8 cellular contexts compared by ENCODE assay signal in the genomic region with DNA sequence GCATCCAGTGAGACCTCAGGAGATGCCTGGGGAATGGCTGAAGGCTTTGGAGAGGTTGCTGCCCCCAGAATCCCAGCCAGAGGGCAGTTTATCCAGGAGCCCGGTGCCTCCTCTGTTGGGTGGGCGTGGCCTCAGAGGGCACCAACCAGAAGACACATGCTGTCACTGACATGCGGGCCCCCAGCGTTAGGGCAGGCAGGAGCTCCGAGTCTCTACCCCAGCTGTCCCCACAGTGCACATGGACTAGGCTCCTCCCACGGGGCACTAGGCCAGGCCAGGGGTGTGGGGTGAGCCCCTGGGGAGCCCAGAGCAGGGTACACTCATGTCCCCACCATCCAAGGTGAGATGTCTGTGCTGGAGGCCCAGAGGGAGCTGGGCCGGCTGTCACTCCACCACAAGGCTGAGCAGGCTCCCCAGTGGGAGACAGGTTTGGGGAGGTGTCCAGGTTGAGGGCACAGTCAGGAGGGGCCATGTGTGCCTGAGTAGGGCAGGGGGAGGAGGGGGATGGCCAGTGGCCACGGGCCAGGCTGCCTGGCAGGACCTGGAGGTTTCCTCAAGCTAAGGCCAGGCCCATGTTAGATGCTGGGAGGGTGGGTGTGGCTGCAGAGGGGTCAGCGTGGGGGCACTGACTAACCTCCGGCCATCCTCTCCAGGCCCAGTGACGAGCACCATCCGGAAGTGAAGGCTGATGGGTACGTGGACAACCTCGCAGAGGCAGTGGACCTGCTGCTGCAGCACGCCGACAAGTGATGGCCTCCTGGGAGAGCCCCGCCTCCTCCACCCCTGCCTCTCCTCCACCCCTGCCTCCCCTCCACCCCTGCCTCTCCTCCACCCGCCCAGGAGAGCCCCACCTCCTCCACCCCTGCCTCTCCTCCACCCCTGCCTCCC.
DNase-seq lines count a peak whose midpoint lies in the region; ATAC-seq and TF ChIP-seq lines count a peak whose summit lies in the region.

No MANE protein-coding gene starts in this region.

- CTCF ChIA-PET in CD8-positive, alpha-beta memory T cell (lab: Charles Lee) = interaction anchor here (1.1 to 2.0 kb wide), 8 partner anchors 13 to 129 kb away, joined by 3 to 13 read pairs (median 5); no protein-coding TSS in a partner anchor

- DNase-seq in CD8-positive, alpha-beta memory T cell = peak in 4 of 5 donors; percentile 20 to 67 (median 28)
- DNase-seq in NB4 (ENCODE audit: low read depth) = peak; percentile 84
- DNase-seq in caudate nucleus (lab: John Stamatoyannopoulos, UW) = peak in 2 of 61 donors; percentile 33 to 35
- DNase-seq in natural killer cell = no peak
- DNase-seq in GOT3 (lab: John Stamatoyannopoulos, UW) = no peak
- DNase-seq in midbrain (lab: John Stamatoyannopoulos, UW) = no peak
- DNase-seq in NOMO-1 (lab: John Stamatoyannopoulos, UW; ENCODE audit: unreplicated experiment in 2 of 2) = no peak

- intact Hi-C loops in natural killer cell (cut with micrococcal nuclease) = loop anchor here (2.0 to 5.0 kb wide), 2 partner anchors 38 to 104 kb away; no protein-coding TSS in a partner anchor

- peaks cover 0 to 15% (median 0%) of the 10 kb centered on the region in 3 donors for H3K36me3 Mint-ChIP-seq in CD8-positive, alpha-beta memory T cell
- H3K36me3 Mint-ChIP-seq in natural killer cell = no peaks in the 10 kb centered on the region

- TF ChIP-seq POLR2A in NB4 (IDR thresholded peaks at IDR 0.05; ENCODE audit: extremely low read depth, insufficient read length) = no peak

- no peaks in the 10 kb centered on the region for H3K36me3 ChIP-seq in CD8-positive, alpha-beta memory T cell (ENCODE audit: insufficient read depth, low read length)

- peak overlapping the region in 6 of 7 donors; percentile 54 to 94 (median 71) for H3K4me3 Mint-ChIP-seq in CD8-positive, alpha-beta memory T cell
- H3K4me3 Mint-ChIP-seq in natural killer cell = no peak overlapping the region

- POLR2A ChIA-PET in CD8-positive, alpha-beta memory T cell (lab: Charles Lee) = interaction anchor here (0.9 to 1.9 kb wide), 2 partner anchors 12 to 128 kb away, joined by 3 to 9 read pairs; no protein-coding TSS in a partner anchor

- H3K27me3 Mint-ChIP-seq in CD8-positive, alpha-beta memory T cell = peaks cover 0 to 3% of the 10 kb centered on the region in 2 donors
- no peaks in the 10 kb centered on the region for H3K27me3 Mint-ChIP-seq in natural killer cell (ENCODE audit: low read depth in 2 of 2)

- no peak overlapping the region for H3K27ac ChIP-seq in CD8-positive, alpha-beta memory T cell (ENCODE audit: low read depth, low read length)
- H3K27ac ChIP-seq in caudate nucleus (ENCODE audit: low read depth, low read length) = peak overlapping the region; percentile 5

- no peaks in the 10 kb centered on the region for H3K9me3 ChIP-seq in CD8-positive, alpha-beta memory T cell (ENCODE audit: low read length)

- no peaks in the 10 kb centered on the region for H3K9me3 Mint-ChIP-seq in CD8-positive, alpha-beta memory T cell
- no peaks in the 10 kb centered on the region for H3K9me3 Mint-ChIP-seq in natural killer cell

- TF ChIP-seq CTCF in NB4 (IDR thresholded peaks at IDR 0.05; ENCODE audit: low read depth, low read length) = no peak
- TF ChIP-seq CTCF in natural killer cell (IDR thresholded peaks at IDR 0.05) = no peak

- H3K27ac Mint-ChIP-seq in CD8-positive, alpha-beta memory T cell = peak overlapping the region; percentile 89 to 98 (median 96)
- peak overlapping the region; percentile 87 to 91 for H3K27ac Mint-ChIP-seq in natural killer cell

- no peaks in the 10 kb centered on the region for H3K27me3 ChIP-seq in CD8-positive, alpha-beta memory T cell (ENCODE audit: insufficient read depth, low read length, poor library complexity, severe bottlenecking)

- H3K4me1 ChIP-seq in CD8-positive, alpha-beta memory T cell (ENCODE audit: insufficient read depth, low read length) = peaks cover 36% of the 10 kb centered on the region

- ATAC-seq in natural killer cell = peak in 2 of 3 donors; percentile 18 to 31
- ATAC-seq in GM21786 (IDR thresholded peaks at IDR 0.05; ENCODE audit: unreplicated experiment) = no peak

- H3K4me3 ChIP-seq in CD8-positive, alpha-beta memory T cell (ENCODE audit: low read length) = no peak overlapping the region
- H3K4me3 ChIP-seq in NB4 (ENCODE audit: low read depth, low read length) = no peak overlapping the region

- peaks cover 38 to 71% (median 53%) of the 10 kb centered on the region in 3 donors for H3K4me1 Mint-ChIP-seq in CD8-positive, alpha-beta memory T cell
- H3K4me1 Mint-ChIP-seq in natural killer cell = peaks cover 29 to 63% of the 10 kb centered on the region in 2 donors

Comparison
In these comparisons a context has a peak if more than half of its experiments do, and no peak if none do; other contexts are left out.
1. DNase-seq: peak in CD8-positive, alpha-beta memory T cell (4 of 5) and NB4 (single experiment); none in natural killer cell (single experiment), GOT3 (single experiment), midbrain (single experiment) and NOMO-1 (0 of 2).